In genomic region chr2:18545384-18545783, GRCh38 we compare ENCODE assay signal across 1 cellular context.
TF ChIP-seq lines count a peak whose summit lies in the region.

No MANE protein-coding gene starts in this region.

TF ChIP-seq in SK-N-SH, 30 proteins besides CTCF, POLR2A, EP300 and RAD21 (continued from another document):
- TF ChIP-seq RFX5 (IDR thresholded peaks at IDR 0.05; ENCODE audit: low read length): no peak
- TF ChIP-seq, protein P1, sequence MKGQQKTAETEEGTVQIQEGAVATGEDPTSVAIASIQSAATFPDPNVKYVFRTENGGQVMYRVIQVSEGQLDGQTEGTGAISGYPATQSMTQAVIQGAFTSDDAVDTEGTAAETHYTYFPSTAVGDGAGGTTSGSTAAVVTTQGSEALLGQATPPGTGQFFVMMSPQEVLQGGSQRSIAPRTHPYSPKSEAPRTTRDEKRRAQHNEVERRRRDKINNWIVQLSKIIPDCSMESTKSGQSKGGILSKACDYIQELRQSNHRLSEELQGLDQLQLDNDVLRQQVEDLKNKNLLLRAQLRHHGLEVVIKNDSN (IDR thresholded peaks at IDR 0.05; ENCODE audit: borderline replicate concordance, low read depth): no peak
- TF ChIP-seq JUND (IDR thresholded peaks at IDR 0.05): peak; percentile 69
- no peak for TF ChIP-seq YY1 (IDR thresholded peaks at IDR 0.05; ENCODE audit: low read depth)
- no peak for TF ChIP-seq POLR2AphosphoS5 (IDR thresholded peaks at IDR 0.05; ENCODE audit: low read depth, low read length)
- TF ChIP-seq CHD2 (IDR thresholded peaks at IDR 0.05; ENCODE audit: low read length, partially characterized antibody): no peak
- TF ChIP-seq NRF1 (IDR thresholded peaks at IDR 0.05; ENCODE audit: low read depth, low read length): no peak
- peak; percentile 57; the same call in 1 of the 2 replicates for TF ChIP-seq MAX (IDR thresholded peaks at IDR 0.05; ENCODE audit: low read depth)
- TF ChIP-seq MXI1 (IDR thresholded peaks at IDR 0.05; ENCODE audit: low read depth, low read length): no peak
- no peak for TF ChIP-seq TEAD4 (IDR thresholded peaks at IDR 0.05; ENCODE audit: borderline replicate concordance, insufficient read depth)
- no peak for TF ChIP-seq FOXJ3 (CRISPR knock-in tag; IDR thresholded peaks at IDR 0.05)
- no peak for TF ChIP-seq FOXM1 (IDR thresholded peaks at IDR 0.05; ENCODE audit: low read depth)
- no peak for TF ChIP-seq TAF1 (IDR thresholded peaks at IDR 0.05; ENCODE audit: borderline replicate concordance, low read depth, low read length)
- no peak for TF ChIP-seq RXRA (IDR thresholded peaks at IDR 0.05; ENCODE audit: borderline replicate concordance, low read depth)
- TF ChIP-seq, protein P2, sequence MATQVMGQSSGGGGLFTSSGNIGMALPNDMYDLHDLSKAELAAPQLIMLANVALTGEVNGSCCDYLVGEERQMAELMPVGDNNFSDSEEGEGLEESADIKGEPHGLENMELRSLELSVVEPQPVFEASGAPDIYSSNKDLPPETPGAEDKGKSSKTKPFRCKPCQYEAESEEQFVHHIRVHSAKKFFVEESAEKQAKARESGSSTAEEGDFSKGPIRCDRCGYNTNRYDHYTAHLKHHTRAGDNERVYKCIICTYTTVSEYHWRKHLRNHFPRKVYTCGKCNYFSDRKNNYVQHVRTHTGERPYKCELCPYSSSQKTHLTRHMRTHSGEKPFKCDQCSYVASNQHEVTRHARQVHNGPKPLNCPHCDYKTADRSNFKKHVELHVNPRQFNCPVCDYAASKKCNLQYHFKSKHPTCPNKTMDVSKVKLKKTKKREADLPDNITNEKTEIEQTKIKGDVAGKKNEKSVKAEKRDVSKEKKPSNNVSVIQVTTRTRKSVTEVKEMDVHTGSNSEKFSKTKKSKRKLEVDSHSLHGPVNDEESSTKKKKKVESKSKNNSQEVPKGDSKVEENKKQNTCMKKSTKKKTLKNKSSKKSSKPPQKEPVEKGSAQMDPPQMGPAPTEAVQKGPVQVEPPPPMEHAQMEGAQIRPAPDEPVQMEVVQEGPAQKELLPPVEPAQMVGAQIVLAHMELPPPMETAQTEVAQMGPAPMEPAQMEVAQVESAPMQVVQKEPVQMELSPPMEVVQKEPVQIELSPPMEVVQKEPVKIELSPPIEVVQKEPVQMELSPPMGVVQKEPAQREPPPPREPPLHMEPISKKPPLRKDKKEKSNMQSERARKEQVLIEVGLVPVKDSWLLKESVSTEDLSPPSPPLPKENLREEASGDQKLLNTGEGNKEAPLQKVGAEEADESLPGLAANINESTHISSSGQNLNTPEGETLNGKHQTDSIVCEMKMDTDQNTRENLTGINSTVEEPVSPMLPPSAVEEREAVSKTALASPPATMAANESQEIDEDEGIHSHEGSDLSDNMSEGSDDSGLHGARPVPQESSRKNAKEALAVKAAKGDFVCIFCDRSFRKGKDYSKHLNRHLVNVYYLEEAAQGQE (IDR thresholded peaks at IDR 0.05; ENCODE audit: low read depth, low read length): no peak
- TF ChIP-seq RCOR1 (IDR thresholded peaks at IDR 0.05; ENCODE audit: low read length): no peak
- peak; percentile 79 for TF ChIP-seq FOSL2 (IDR thresholded peaks at IDR 0.05; ENCODE audit: borderline replicate concordance, low read depth)
- TF ChIP-seq NFIC (IDR thresholded peaks at IDR 0.05; ENCODE audit: borderline replicate concordance): peak; percentile 57; the same call in 1 of the 2 replicates
- TF ChIP-seq, protein P3, sequence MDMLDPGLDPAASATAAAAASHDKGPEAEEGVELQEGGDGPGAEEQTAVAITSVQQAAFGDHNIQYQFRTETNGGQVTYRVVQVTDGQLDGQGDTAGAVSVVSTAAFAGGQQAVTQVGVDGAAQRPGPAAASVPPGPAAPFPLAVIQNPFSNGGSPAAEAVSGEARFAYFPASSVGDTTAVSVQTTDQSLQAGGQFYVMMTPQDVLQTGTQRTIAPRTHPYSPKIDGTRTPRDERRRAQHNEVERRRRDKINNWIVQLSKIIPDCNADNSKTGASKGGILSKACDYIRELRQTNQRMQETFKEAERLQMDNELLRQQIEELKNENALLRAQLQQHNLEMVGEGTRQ (IDR thresholded peaks at IDR 0.05; ENCODE audit: borderline replicate concordance, low read depth, low read length): no peak
- TF ChIP-seq GATA2 (CRISPR knock-in tag; IDR thresholded peaks at IDR 0.05): no peak
- peak; percentile 38; the same call in 1 of the 2 replicates for TF ChIP-seq MEF2A (IDR thresholded peaks at IDR 0.05; ENCODE audit: borderline replicate concordance, low read depth)
- TF ChIP-seq SMC3 (IDR thresholded peaks at IDR 0.05; ENCODE audit: low read depth, low read length): no peak
- no peak for TF ChIP-seq GABPA (IDR thresholded peaks at IDR 0.05; ENCODE audit: low read depth)
- TF ChIP-seq, protein P4, sequence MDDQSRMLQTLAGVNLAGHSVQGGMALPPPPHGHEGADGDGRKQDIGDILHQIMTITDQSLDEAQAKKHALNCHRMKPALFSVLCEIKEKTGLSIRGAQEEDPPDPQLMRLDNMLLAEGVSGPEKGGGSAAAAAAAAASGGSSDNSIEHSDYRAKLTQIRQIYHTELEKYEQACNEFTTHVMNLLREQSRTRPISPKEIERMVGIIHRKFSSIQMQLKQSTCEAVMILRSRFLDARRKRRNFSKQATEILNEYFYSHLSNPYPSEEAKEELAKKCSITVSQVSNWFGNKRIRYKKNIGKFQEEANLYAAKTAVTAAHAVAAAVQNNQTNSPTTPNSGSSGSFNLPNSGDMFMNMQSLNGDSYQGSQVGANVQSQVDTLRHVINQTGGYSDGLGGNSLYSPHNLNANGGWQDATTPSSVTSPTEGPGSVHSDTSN (IDR thresholded peaks at IDR 0.05): peak; percentile 70
- TF ChIP-seq ELF1 (IDR thresholded peaks at IDR 0.05): no peak
TF ChIP-seq in SK-N-SH: peak in this region for 8.
